Comparison of ENCODE assay signal across 1 cellular context in the genomic region with DNA sequence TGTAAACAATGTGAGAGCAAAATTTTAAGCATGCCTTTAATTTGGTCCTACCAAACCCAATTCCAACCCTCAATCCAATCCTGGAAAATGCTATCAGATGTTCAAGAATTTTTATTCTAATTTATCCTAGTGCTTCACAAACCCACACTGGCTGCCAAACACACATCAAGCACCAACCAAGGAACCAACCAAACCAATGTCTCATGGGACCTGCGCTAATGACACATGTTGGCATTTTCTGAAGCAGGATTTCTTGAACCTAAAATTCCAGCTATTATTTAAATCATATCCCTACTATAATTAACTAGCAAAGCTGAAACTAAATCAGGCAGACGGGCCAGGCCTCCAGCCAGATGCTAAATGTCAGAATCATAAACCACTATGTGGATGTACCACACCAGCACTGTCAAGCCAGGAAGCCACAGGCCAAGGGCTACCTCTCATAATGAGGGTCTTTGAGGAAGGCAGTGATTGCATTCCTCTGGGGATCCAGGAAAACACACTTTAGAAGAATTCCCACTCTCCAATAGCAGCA.
TF ChIP-seq lines count a peak whose summit lies in the region.

No MANE protein-coding gene starts in this region.

TF ChIP-seq in IMR-90, 13 proteins besides CTCF, POLR2A, EP300 and RAD21:
- TF ChIP-seq, protein P1, sequence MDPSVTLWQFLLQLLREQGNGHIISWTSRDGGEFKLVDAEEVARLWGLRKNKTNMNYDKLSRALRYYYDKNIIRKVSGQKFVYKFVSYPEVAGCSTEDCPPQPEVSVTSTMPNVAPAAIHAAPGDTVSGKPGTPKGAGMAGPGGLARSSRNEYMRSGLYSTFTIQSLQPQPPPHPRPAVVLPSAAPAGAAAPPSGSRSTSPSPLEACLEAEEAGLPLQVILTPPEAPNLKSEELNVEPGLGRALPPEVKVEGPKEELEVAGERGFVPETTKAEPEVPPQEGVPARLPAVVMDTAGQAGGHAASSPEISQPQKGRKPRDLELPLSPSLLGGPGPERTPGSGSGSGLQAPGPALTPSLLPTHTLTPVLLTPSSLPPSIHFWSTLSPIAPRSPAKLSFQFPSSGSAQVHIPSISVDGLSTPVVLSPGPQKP (IDR thresholded peaks at IDR 0.05; ENCODE audit: borderline replicate concordance, low read depth, low read length), result no peak
- TF ChIP-seq CHD1 (IDR thresholded peaks at IDR 0.05; ENCODE audit: low read depth, low read length) (no peak), RFX5 (IDR thresholded peaks at IDR 0.05; ENCODE audit: low read depth, low read length) (no peak), MAZ (IDR thresholded peaks at IDR 0.05; ENCODE audit: borderline replicate concordance, low read depth, low read length) (no peak), MXI1 (IDR thresholded peaks at IDR 0.05; ENCODE audit: borderline replicate concordance, low read depth, low read length) (no peak), CEBPB (IDR thresholded peaks at IDR 0.05; ENCODE audit: low read depth, low read length) (no peak), RCOR1 (IDR thresholded peaks at IDR 0.05; ENCODE audit: insufficient replicate concordance, low read length) (no peak), BHLHE40 (IDR thresholded peaks at IDR 0.05; ENCODE audit: low read depth, low read length) (no peak), FOS (IDR thresholded peaks at IDR 0.05; ENCODE audit: low read depth, low read length) (no peak), NFE2L2 (IDR thresholded peaks at IDR 0.05; ENCODE audit: low read depth, low read length) (no peak), MAFK (IDR thresholded peaks at IDR 0.05; ENCODE audit: low read depth, low read length) (no peak), SMC3 (IDR thresholded peaks at IDR 0.05; ENCODE audit: low read depth, low read length) (no peak)
- TF ChIP-seq, protein P2, sequence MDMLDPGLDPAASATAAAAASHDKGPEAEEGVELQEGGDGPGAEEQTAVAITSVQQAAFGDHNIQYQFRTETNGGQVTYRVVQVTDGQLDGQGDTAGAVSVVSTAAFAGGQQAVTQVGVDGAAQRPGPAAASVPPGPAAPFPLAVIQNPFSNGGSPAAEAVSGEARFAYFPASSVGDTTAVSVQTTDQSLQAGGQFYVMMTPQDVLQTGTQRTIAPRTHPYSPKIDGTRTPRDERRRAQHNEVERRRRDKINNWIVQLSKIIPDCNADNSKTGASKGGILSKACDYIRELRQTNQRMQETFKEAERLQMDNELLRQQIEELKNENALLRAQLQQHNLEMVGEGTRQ (IDR thresholded peaks at IDR 0.05; ENCODE audit: low read depth, low read length), result no peak
